25 cellular contexts compared by ENCODE assay signal in genomic region chr20:7981374-7981773, GRCh38. TPM values are rescaled to one million over a fixed set of nuclear protein-coding genes. Genes with fewer than 3 reads are reported as not detected.
"Had no signal": no experiment of that assay in that cellular context is flagged by ENCODE, and none has a peak within 500 bp of the region (broad histone marks: within the 10 kb centered on the region; RNA-seq: fewer than 3 reads in every experiment).

No MANE protein-coding gene starts in this region.

- H3K27me3 ChIP-seq: adrenal gland, esophagus muscularis mucosa, hepatocyte, suprapubic skin, transverse colon, uterus had no signal

- H3K9me3 Mint-ChIP-seq: activated CD4-positive, alpha-beta T cell treated with anti-CD3 and anti-CD28 coated beads, Interleukin-2, amount 10 ng/mL, durations not matched to agents 24 days and 14 days; dendritic cell treated with granulocyte-macrophage colony-stimulating factor and Interleukin-4, amounts not matched to agents 40 ng/mL and 50 ng/mL, for 4 days; nephron; stimulated activated naive CD8-positive, alpha-beta T cell treated with anti-CD3 and anti-CD28 coated beads, Interleukin-15, amount 100 ng/mL, for 72 hours had no signal

- DNase-seq: activated CD4-positive, alpha-beta T cell treated with anti-CD3 and anti-CD28 coated beads, Interleukin-2, amount 10 ng/mL, durations not matched to agents 24 days and 14 days; activated CD8-positive, alpha-beta memory T cell treated with anti-CD3 and anti-CD28 coated beads, Interleukin-2, amount 50 U/mL, for 48 hours; activated effector memory CD4-positive, alpha-beta T cell treated with anti-CD3 and anti-CD28 coated beads, Interleukin-2, amount 50 U/mL, for 16 hours; activated naive CD4-positive, alpha-beta T cell treated with anti-CD3 and anti-CD28 coated beads, Interleukin-2, amount 50 U/mL, for 16 hours; activated T-cell treated with anti-CD3 and anti-CD28 coated beads, Interleukin-2, amount 50 U/mL, for 48 hours; effector CD8-positive, alpha-beta T cell; left cardiac atrium; lower lobe of right lung; retina; stimulated activated CD4-positive, alpha-beta T cell treated with anti-CD3 and anti-CD28 coated beads, Interleukin-12 subunit alpha, Interleukin-12 subunit beta, amount 100 ng/mL, for 4 hours; stimulated activated CD4-positive, alpha-beta T cell treated with anti-CD3 and anti-CD28 coated beads, Interleukin-2, amount 100 ng/mL, for 24 hours; stimulated activated naive CD8-positive, alpha-beta T cell treated with anti-CD3 and anti-CD28 coated beads, Interleukin-15, amount 100 ng/mL, for 72 hours; T1000; transverse colon; uterus had no signal

- H3K27me3 Mint-ChIP-seq: activated CD4-positive, alpha-beta T cell treated with anti-CD3 and anti-CD28 coated beads, Interleukin-2, amount 10 ng/mL, durations not matched to agents 24 days and 14 days; dendritic cell treated with granulocyte-macrophage colony-stimulating factor and Interleukin-4, amounts not matched to agents 40 ng/mL and 50 ng/mL, for 4 days; stimulated activated naive CD8-positive, alpha-beta T cell treated with anti-CD3 and anti-CD28 coated beads, Interleukin-15, amount 100 ng/mL, for 72 hours had no signal

- H3K9me3 ChIP-seq: adrenal gland, esophagus muscularis mucosa, lower lobe of right lung, suprapubic skin, transverse colon, uterus had no signal

- H3K4me3 Mint-ChIP-seq: activated CD4-positive, alpha-beta T cell treated with anti-CD3 and anti-CD28 coated beads, Interleukin-2, amount 10 ng/mL, durations not matched to agents 24 days and 14 days; dendritic cell treated with granulocyte-macrophage colony-stimulating factor and Interleukin-4, amounts not matched to agents 40 ng/mL and 50 ng/mL, for 4 days; nephron; stimulated activated naive CD8-positive, alpha-beta T cell treated with anti-CD3 and anti-CD28 coated beads, Interleukin-15, amount 100 ng/mL, for 72 hours had no signal

- H3K4me1 ChIP-seq: adrenal gland, esophagus muscularis mucosa, lower lobe of right lung, suprapubic skin, transverse colon, uterus had no signal

- H3K27ac ChIP-seq: adrenal gland, esophagus muscularis mucosa, hepatocyte, lower lobe of right lung, suprapubic skin, transverse colon, uterus had no signal

- ATAC-seq: lower lobe of right lung had no signal

- H3K27ac Mint-ChIP-seq: activated CD4-positive, alpha-beta T cell treated with anti-CD3 and anti-CD28 coated beads, Interleukin-2, amount 10 ng/mL, durations not matched to agents 24 days and 14 days; dendritic cell treated with granulocyte-macrophage colony-stimulating factor and Interleukin-4, amounts not matched to agents 40 ng/mL and 50 ng/mL, for 4 days had no signal

- H3K36me3 ChIP-seq: uterus had no signal

- H3K4me3 ChIP-seq: adrenal gland, esophagus muscularis mucosa, hepatocyte, lower lobe of right lung, suprapubic skin, transverse colon, uterus had no signal

RNA-seq across cellular contexts. Expression of gene HAO1, which starts 41.1 kb away (rescaled TPM):
- total RNA-seq: activated CD4-positive, alpha-beta T cell treated with anti-CD3 and anti-CD28 coated beads, Interleukin-2, amount 10 ng/mL, durations not matched to agents 24 days and 14 days; adrenal gland; cerebellum; endothelial cell of umbilical vein; esophagus muscularis mucosa; glomerular endothelial cell; left cardiac atrium; lower lobe of right lung; mesenteric fat pad; transverse colon; uterus had no signal
- polyA plus RNA-seq: endothelial cell of umbilical vein had no signal
